Comparison of ENCODE assay signal across 8 cellular contexts in genomic region chr7:155645652-155646051, GRCh38. TPM values are rescaled to one million over a fixed set of nuclear protein-coding genes. Genes with fewer than 3 reads are reported as not detected.
A peak's percentile ranks its signal among the peaks of the same experiment; 100 is the strongest.
DNase-seq lines count a peak whose midpoint lies in the region; ATAC-seq and TF ChIP-seq lines count a peak whose summit lies in the region.

No MANE protein-coding gene starts in this region.

- no peaks in the 10 kb centered on the region for H3K27me3 ChIP-seq in MG63
- no peaks in the 10 kb centered on the region for H3K27me3 ChIP-seq in neuron (ENCODE audit: insufficient read depth, low read length)

- H3K36me3 ChIP-seq in MG63 = peaks cover 41% of the 10 kb centered on the region
- peaks cover 27% of the 10 kb centered on the region for H3K36me3 ChIP-seq in neuron (ENCODE audit: insufficient read depth, low read length)

- H3K4me3 Mint-ChIP-seq in effector memory CD8-positive, alpha-beta T cell = peak overlapping the region; percentile 92 to 95

- H3K9me3 ChIP-seq in MG63 (peaks cover 16% of the 10 kb centered on the region), neuron (ENCODE audit: low read length) (peaks cover 25% of the 10 kb centered on the region)

- H2AFZ ChIP-seq in neuron (ENCODE audit: low read depth, low read length) = no peak overlapping the region

- peaks cover 35% of the 10 kb centered on the region for H3K36me3 Mint-ChIP-seq in effector memory CD8-positive, alpha-beta T cell (ENCODE audit: insufficient read depth)

- H3K4me1 Mint-ChIP-seq in effector memory CD8-positive, alpha-beta T cell (ENCODE audit: low read depth in 2 of 2) = peaks cover 40 to 57% of the 10 kb centered on the region in 2 donors

- no peak for ATAC-seq in effector memory CD8-positive, alpha-beta T cell (replicated peaks)
- no peak for ATAC-seq in HG02870 (IDR thresholded peaks at IDR 0.05; ENCODE audit: unreplicated experiment)
- ATAC-seq in HG02610 (IDR thresholded peaks at IDR 0.05; ENCODE audit: unreplicated experiment) = no peak
- no peak for ATAC-seq in GM18870 (IDR thresholded peaks at IDR 0.05; ENCODE audit: unreplicated experiment)

- 0 out of 2 replicates have a peak, but pooled peaks have one; percentile 2 for TF ChIP-seq CTCF in C4-2B (conservative IDR thresholded peaks at IDR 0.05)

- peak overlapping the region; percentile 96 to 97 for H3K27ac Mint-ChIP-seq in effector memory CD8-positive, alpha-beta T cell

- H3K4me1 ChIP-seq in neuron (ENCODE audit: insufficient read depth, low read length) = peaks cover 17% of the 10 kb centered on the region

- no peaks in the 10 kb centered on the region for H3K27me3 Mint-ChIP-seq in effector memory CD8-positive, alpha-beta T cell

- H3K9me3 Mint-ChIP-seq in effector memory CD8-positive, alpha-beta T cell = peaks cover 0 to 4% of the 10 kb centered on the region in 2 donors

- H3K27ac ChIP-seq in C4-2B = no peak overlapping the region

- H3K4me3 ChIP-seq in MG63 = peak overlapping the region; percentile 84
- H3K4me3 ChIP-seq in neuron (ENCODE audit: low read length) = peak overlapping the region; percentile 73

- DNase-seq in MG63 (no peak), NCI-H187 (lab: John Stamatoyannopoulos, UW) (no peak)
- DNase-seq in effector memory CD8-positive, alpha-beta T cell = no peak

RNA-seq across cellular contexts. Expression of gene RBM33, which starts 1.2 kb away (rescaled TPM):
- 3.1 and 7.6 TPM in 2 replicates for total RNA-seq in MG63 (2014; rRNA removed; shearing (Covaris generic); ENCODE audit: low replicate concordance)
